Comparison of ENCODE assay signal across 8 cellular contexts in genomic region chr4:183256756-183257385, GRCh38.
DNase-seq lines count a peak whose midpoint lies in the region; ATAC-seq and TF ChIP-seq lines count a peak whose summit lies in the region.

No MANE protein-coding gene starts in this region.

- no peak for TF ChIP-seq POLR2A in NB4 (IDR thresholded peaks at IDR 0.05; ENCODE audit: extremely low read depth, insufficient read length)

- H3K27me3 Mint-ChIP-seq in GM23338 (ENCODE audit: insufficient read depth, low read depth, poor library complexity) (peaks cover 6% of the 10 kb centered on the region), nephron progenitor cell (ENCODE audit: low read depth, poor library complexity) (no peaks in the 10 kb centered on the region)

- H3K27me3 ChIP-seq in GM23338 (ENCODE audit: insufficient read depth) (no peaks in the 10 kb centered on the region), upper lobe of right lung (no peaks in the 10 kb centered on the region)

- peaks cover 6% of the 10 kb centered on the region; the same call in 1 of the 2 replicates for H3K4me1 ChIP-seq in GM23338 (ENCODE audit: insufficient read depth)
- peaks cover 14% of the 10 kb centered on the region for H3K4me1 ChIP-seq in upper lobe of right lung

- H3K4me3 Mint-ChIP-seq in GM23338: no peak overlapping the region
- H3K4me3 Mint-ChIP-seq in nephron progenitor cell: no peak overlapping the region

- H2AFZ ChIP-seq in GM23338: no peak overlapping the region

- DNase-seq in GM23338 (ENCODE audit: low spot score) (peak; percentile 72), NB4 (ENCODE audit: low read depth) (peak; percentile 63), epithelial cell of esophagus (ENCODE audit: low read depth) (peak; percentile 43), nephron progenitor cell (peak; percentile 69), upper lobe of right lung (peak; percentile 75), DMS153 (lab: John Stamatoyannopoulos, UW) (no peak)
- peak; percentile 25 to 36 for DNase-seq in activated CD4-positive, alpha-beta T cell treated with anti-CD3 and anti-CD28 coated beads, Interleukin-2, amount 50 U/mL, for 4 hours

- intact Hi-C loops in upper lobe of right lung (cut with DNase I): no loop called here

- no peaks in the 10 kb centered on the region for H3K9me3 Mint-ChIP-seq in GM23338
- no peaks in the 10 kb centered on the region for H3K9me3 Mint-ChIP-seq in nephron progenitor cell

- no peaks in the 10 kb centered on the region for H3K9me2 ChIP-seq in GM23338 (ENCODE audit: insufficient read depth)

- peaks cover 28% of the 10 kb centered on the region; the same call in 1 of the 2 replicates for H3K36me3 ChIP-seq in GM23338 (ENCODE audit: insufficient read depth)
- H3K36me3 ChIP-seq in upper lobe of right lung: peaks cover 33% of the 10 kb centered on the region

- H3K9me3 ChIP-seq in upper lobe of right lung: no peaks in the 10 kb centered on the region

- H3K27ac Mint-ChIP-seq in GM23338 (0 out of 2 replicates have a peak overlapping the region, but pooled peaks have one; percentile 41), nephron progenitor cell (peak overlapping the region; percentile 45)

- H3F3A ChIP-seq in GM23338 (replicated peaks; ENCODE audit: low read depth): peaks cover 6% of the 10 kb centered on the region

- ATAC-seq in GM23338: peak; percentile 95
- ATAC-seq in upper lobe of right lung: peak; percentile 81

- H3K27ac ChIP-seq in GM23338 (ENCODE audit: low read depth) (no peak overlapping the region; the same call in 1 of the 2 replicates), upper lobe of right lung (no peak overlapping the region)

- H3K4me2 ChIP-seq in GM23338: no peak overlapping the region

- H3K36me3 Mint-ChIP-seq in GM23338 (ENCODE audit: low read depth) (peaks cover 66% of the 10 kb centered on the region), nephron progenitor cell (ENCODE audit: low read depth) (peaks cover 23% of the 10 kb centered on the region)

- H3K4me3 ChIP-seq in GM23338 (no peak overlapping the region), NB4 (ENCODE audit: low read depth, low read length) (no peak overlapping the region), epithelial cell of esophagus (ENCODE audit: low read length) (no peak overlapping the region), upper lobe of right lung (no peak overlapping the region)

- peaks cover 4% of the 10 kb centered on the region; the same call in 1 of the 2 replicates for H4K20me1 ChIP-seq in GM23338 (replicated peaks; ENCODE audit: insufficient read depth)

- H3K4me1 Mint-ChIP-seq in GM23338 (peaks cover 14% of the 10 kb centered on the region), nephron progenitor cell (peaks cover 41% of the 10 kb centered on the region)

- H3K79me2 ChIP-seq in GM23338 (replicated peaks; ENCODE audit: insufficient read depth): 0 out of 2 replicates have a peak, but pooled peaks cover 11% of the 10 kb centered on the region

- TF ChIP-seq CTCF in GM12872 (IDR thresholded peaks at IDR 0.05; ENCODE audit: insufficient read depth, low read depth, low read length): peak; percentile 91
- peak; percentile 66 to 88 for TF ChIP-seq CTCF in GM23338 (conservative IDR thresholded peaks at IDR 0.05; ENCODE audit: low read depth in 2 of 2)
- TF ChIP-seq CTCF in NB4 (IDR thresholded peaks at IDR 0.05; ENCODE audit: low read depth, low read length): peak; percentile 77
- peak; percentile 81 for TF ChIP-seq CTCF in epithelial cell of esophagus (IDR thresholded peaks at IDR 0.05; ENCODE audit: insufficient read depth, low read depth, low read length, missing control alignments)
- TF ChIP-seq CTCF in nephron progenitor cell (IDR thresholded peaks at IDR 0.05): peak; percentile 74
- peak; percentile 77 for TF ChIP-seq CTCF in upper lobe of right lung (IDR thresholded peaks at IDR 0.05)

TF ChIP-seq in GM23338, 12 proteins besides CTCF, POLR2A, EP300 and RAD21 (continues in another document):
- TF ChIP-seq ZNF114 (CRISPR knock-in tag; IDR thresholded peaks at IDR 0.05) (no peak), JUNB (IDR thresholded peaks at IDR 0.05; ENCODE audit: unreplicated experiment) (no peak), STAT1 (IDR thresholded peaks at IDR 0.05; ENCODE audit: unreplicated experiment) (no peak), REST (IDR thresholded peaks at IDR 0.05; ENCODE audit: unreplicated experiment) (no peak), EZH2 (IDR thresholded peaks at IDR 0.05; ENCODE audit: low read depth, unreplicated experiment) (no peak), POLR2AphosphoS5 (IDR thresholded peaks at IDR 0.05; ENCODE audit: low read depth) (0 out of 2 replicates have a peak, but pooled peaks have one; percentile 13)
- TF ChIP-seq, protein P1, sequence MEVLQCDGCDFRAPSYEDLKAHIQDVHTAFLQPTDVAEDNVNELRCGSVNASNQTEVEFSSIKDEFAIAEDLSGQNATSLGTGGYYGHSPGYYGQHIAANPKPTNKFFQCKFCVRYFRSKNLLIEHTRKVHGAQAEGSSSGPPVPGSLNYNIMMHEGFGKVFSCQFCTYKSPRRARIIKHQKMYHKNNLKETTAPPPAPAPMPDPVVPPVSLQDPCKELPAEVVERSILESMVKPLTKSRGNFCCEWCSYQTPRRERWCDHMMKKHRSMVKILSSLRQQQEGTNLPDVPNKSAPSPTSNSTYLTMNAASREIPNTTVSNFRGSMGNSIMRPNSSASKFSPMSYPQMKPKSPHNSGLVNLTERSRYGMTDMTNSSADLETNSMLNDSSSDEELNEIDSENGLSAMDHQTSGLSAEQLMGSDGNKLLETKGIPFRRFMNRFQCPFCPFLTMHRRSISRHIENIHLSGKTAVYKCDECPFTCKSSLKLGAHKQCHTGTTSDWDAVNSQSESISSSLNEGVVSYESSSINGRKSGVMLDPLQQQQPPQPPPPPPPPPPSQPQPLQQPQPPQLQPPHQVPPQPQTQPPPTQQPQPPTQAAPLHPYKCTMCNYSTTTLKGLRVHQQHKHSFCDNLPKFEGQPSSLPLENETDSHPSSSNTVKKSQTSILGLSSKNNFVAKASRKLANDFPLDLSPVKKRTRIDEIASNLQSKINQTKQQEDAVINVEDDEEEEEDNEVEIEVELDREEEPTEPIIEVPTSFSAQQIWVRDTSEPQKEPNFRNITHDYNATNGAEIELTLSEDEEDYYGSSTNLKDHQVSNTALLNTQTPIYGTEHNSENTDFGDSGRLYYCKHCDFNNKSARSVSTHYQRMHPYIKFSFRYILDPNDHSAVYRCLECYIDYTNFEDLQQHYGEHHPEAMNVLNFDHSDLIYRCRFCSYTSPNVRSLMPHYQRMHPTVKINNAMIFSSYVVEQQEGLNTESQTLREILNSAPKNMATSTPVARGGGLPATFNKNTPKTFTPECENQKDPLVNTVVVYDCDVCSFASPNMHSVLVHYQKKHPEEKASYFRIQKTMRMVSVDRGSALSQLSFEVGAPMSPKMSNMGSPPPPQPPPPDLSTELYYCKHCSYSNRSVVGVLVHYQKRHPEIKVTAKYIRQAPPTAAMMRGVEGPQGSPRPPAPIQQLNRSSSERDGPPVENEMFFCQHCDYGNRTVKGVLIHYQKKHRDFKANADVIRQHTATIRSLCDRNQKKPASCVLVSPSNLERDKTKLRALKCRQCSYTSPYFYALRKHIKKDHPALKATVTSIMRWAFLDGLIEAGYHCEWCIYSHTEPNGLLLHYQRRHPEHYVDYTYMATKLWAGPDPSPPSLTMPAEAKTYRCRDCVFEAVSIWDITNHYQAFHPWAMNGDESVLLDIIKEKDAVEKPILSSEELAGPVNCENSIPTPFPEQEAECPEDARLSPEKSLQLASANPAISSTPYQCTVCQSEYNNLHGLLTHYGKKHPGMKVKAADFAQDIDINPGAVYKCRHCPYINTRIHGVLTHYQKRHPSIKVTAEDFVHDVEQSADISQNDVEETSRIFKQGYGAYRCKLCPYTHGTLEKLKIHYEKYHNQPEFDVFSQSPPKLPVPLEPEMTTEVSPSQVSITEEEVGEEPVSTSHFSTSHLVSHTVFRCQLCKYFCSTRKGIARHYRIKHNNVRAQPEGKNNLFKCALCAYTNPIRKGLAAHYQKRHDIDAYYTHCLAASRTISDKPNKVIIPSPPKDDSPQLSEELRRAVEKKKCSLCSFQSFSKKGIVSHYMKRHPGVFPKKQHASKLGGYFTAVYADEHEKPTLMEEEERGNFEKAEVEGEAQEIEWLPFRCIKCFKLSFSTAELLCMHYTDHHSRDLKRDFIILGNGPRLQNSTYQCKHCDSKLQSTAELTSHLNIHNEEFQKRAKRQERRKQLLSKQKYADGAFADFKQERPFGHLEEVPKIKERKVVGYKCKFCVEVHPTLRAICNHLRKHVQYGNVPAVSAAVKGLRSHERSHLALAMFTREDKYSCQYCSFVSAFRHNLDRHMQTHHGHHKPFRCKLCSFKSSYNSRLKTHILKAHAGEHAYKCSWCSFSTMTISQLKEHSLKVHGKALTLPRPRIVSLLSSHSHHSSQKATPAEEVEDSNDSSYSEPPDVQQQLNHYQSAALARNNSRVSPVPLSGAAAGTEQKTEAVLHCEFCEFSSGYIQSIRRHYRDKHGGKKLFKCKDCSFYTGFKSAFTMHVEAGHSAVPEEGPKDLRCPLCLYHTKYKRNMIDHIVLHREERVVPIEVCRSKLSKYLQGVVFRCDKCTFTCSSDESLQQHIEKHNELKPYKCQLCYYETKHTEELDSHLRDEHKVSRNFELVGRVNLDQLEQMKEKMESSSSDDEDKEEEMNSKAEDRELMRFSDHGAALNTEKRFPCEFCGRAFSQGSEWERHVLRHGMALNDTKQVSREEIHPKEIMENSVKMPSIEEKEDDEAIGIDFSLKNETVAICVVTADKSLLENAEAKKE (CRISPR knock-in tag; IDR thresholded peaks at IDR 0.05): no peak
